In the genomic region with DNA sequence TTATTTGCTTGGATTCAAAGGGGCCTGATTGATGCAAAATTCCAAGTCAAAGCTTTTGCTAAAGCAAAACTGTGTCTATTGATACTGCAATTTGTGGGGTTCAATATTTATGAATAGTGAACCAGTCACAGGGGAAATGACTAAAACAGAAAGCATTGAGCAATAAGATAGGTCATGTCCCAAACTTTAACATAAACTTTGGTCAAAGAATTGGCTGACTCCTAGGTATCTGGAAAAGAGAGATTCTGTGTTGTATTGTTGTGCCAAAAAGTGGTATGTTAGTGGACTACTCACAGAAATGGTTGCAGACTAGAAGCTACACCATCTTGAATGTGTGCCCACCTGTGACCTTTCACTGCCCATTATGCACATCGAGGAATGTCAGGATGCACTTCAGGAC, we compare ENCODE assay signal across 21 cellular contexts.
"Had no signal": no experiment of that assay in that cellular context is flagged by ENCODE, and none has a peak within 500 bp of the region (broad histone marks: within the 10 kb centered on the region; RNA-seq: fewer than 3 reads in every experiment).

No MANE protein-coding gene starts in this region.

- H3K4me1 Mint-ChIP-seq: activated CD4-positive, alpha-beta T cell treated with anti-CD3 and anti-CD28 coated beads, Interleukin-2, amount 10 ng/mL, durations not matched to agents 7 days and 5 days; activated naive CD4-positive, alpha-beta T cell treated with anti-CD3 and anti-CD28 coated beads, Interleukin-2, amount 10 ng/mL, durations not matched to agents 7 days and 5 days; activated naive CD8-positive, alpha-beta T cell treated with anti-CD3 and anti-CD28 coated beads, Interleukin-2, amount 50 U/mL, for 24 hours; brain; central memory CD8-positive, alpha-beta T cell had no signal

- H3K4me3 Mint-ChIP-seq: activated CD4-positive, alpha-beta T cell treated with anti-CD3 and anti-CD28 coated beads, Interleukin-2, amount 10 ng/mL, durations not matched to agents 7 days and 5 days; activated CD8-positive, alpha-beta T cell treated with anti-CD3 and anti-CD28 coated beads, Interleukin-2, amount 10 ng/mL, durations not matched to agents 7 days and 5 days; activated naive CD4-positive, alpha-beta T cell treated with anti-CD3 and anti-CD28 coated beads, Interleukin-2, amount 10 ng/mL, durations not matched to agents 7 days and 5 days; activated naive CD8-positive, alpha-beta T cell treated with anti-CD3 and anti-CD28 coated beads, Interleukin-2, amount 50 U/mL, for 24 hours; brain; central memory CD8-positive, alpha-beta T cell had no signal

- ATAC-seq: activated CD8-positive, alpha-beta T cell treated with anti-CD3 and anti-CD28 coated beads, Interleukin-2, amount 10 ng/mL, durations not matched to agents 7 days and 5 days; activated naive CD8-positive, alpha-beta T cell treated with anti-CD3 and anti-CD28 coated beads, Interleukin-2, amount 50 U/mL, for 24 hours; gastroesophageal sphincter; heart left ventricle; upper lobe of right lung had no signal

- DNase-seq: activated CD4-positive, alpha-beta T cell treated with anti-CD3 and anti-CD28 coated beads, Interleukin-2, amount 10 ng/mL, durations not matched to agents 7 days and 5 days; activated CD8-positive, alpha-beta T cell treated with anti-CD3 and anti-CD28 coated beads, Interleukin-2, amount 10 ng/mL, durations not matched to agents 7 days and 5 days; activated effector memory CD4-positive, alpha-beta T cell treated with Interleukin-2 at 50 U/mL for 16 hours; activated naive CD4-positive, alpha-beta T cell treated with anti-CD3 and anti-CD28 coated beads, Interleukin-2, amount 10 ng/mL, durations not matched to agents 7 days and 5 days; activated naive CD8-positive, alpha-beta T cell treated with anti-CD3 and anti-CD28 coated beads, Interleukin-2, amount 50 U/mL, for 24 hours; activated T-cell treated with anti-CD3 and anti-CD28 coated beads, Interleukin-2, amount 50 U/mL, for 48 hours; anterior cingulate cortex; heart left ventricle; kidney glomerular epithelial cell; left ventricle myocardium inferior; occipital lobe; posterior cingulate gyrus; sigmoid colon; spleen; stimulated activated naive CD4-positive, alpha-beta T cell; upper lobe of right lung had no signal

- H3K36me3 Mint-ChIP-seq: activated naive CD4-positive, alpha-beta T cell treated with anti-CD3 and anti-CD28 coated beads, Interleukin-2, amount 10 ng/mL, durations not matched to agents 7 days and 5 days; brain had no signal

- H3K4me3 ChIP-seq: coronary artery, esophagus muscularis mucosa, gastroesophageal sphincter, heart left ventricle, left ventricle myocardium inferior, sigmoid colon, spleen, upper lobe of right lung had no signal

- H3K9me3 Mint-ChIP-seq: activated CD4-positive, alpha-beta T cell treated with anti-CD3 and anti-CD28 coated beads, Interleukin-2, amount 10 ng/mL, durations not matched to agents 7 days and 5 days; activated naive CD4-positive, alpha-beta T cell treated with anti-CD3 and anti-CD28 coated beads, Interleukin-2, amount 10 ng/mL, durations not matched to agents 7 days and 5 days; activated naive CD8-positive, alpha-beta T cell treated with anti-CD3 and anti-CD28 coated beads, Interleukin-2, amount 50 U/mL, for 24 hours had no signal

- H3K27ac Mint-ChIP-seq: activated CD4-positive, alpha-beta T cell treated with anti-CD3 and anti-CD28 coated beads, Interleukin-2, amount 10 ng/mL, durations not matched to agents 7 days and 5 days; activated CD8-positive, alpha-beta T cell treated with anti-CD3 and anti-CD28 coated beads, Interleukin-2, amount 10 ng/mL, durations not matched to agents 7 days and 5 days; activated naive CD4-positive, alpha-beta T cell treated with anti-CD3 and anti-CD28 coated beads, Interleukin-2, amount 10 ng/mL, durations not matched to agents 7 days and 5 days; activated naive CD8-positive, alpha-beta T cell treated with anti-CD3 and anti-CD28 coated beads, Interleukin-2, amount 50 U/mL, for 24 hours; brain had no signal
